In genomic region chr12:5395443-5396401, GRCh38 we compare ENCODE assay signal across 15 cellular contexts. TPM values are rescaled to one million over a fixed set of nuclear protein-coding genes. Genes with fewer than 3 reads are reported as not detected.
DNase-seq lines count a peak whose midpoint lies in the region; ATAC-seq and TF ChIP-seq lines count a peak whose summit lies in the region.
"Had no signal": no experiment of that assay in that cellular context is flagged by ENCODE, and none has a peak within 500 bp of the region (broad histone marks: within the 10 kb centered on the region; RNA-seq: fewer than 3 reads in every experiment).

No MANE protein-coding gene starts in this region.

- H3K4me3 ChIP-seq in A673 (ENCODE audit: low read depth, low read length, poor library complexity, severe bottlenecking) = no peak overlapping the region
- H3K4me3 ChIP-seq in lower lobe of right lung = no peak overlapping the region
- H3K4me3 ChIP-seq: coronary artery, lung, neural progenitor cell had no signal

- H3K27ac Mint-ChIP-seq in T-helper 17 cell = no peak overlapping the region
- H3K27ac Mint-ChIP-seq: CD4-positive, alpha-beta T cell; neural progenitor cell had no signal

- H3K4me1 ChIP-seq in A673 (ENCODE audit: insufficient read depth, low read length, poor library complexity, severe bottlenecking) = no peaks in the 10 kb centered on the region
- H3K4me1 ChIP-seq in lower lobe of right lung = no peaks in the 10 kb centered on the region
- H3K4me1 ChIP-seq: neural progenitor cell had no signal

- ATAC-seq in esophagus mucosa (peak; percentile 45), T-helper 17 cell (no peak), HG03159 (IDR thresholded peaks at IDR 0.05; ENCODE audit: unreplicated experiment) (no peak), lower lobe of right lung (no peak), GM18861 (IDR thresholded peaks at IDR 0.05; ENCODE audit: unreplicated experiment) (no peak)

- BruUV-seq in A673 (replicated peaks; lab: Mats Ljungman, UMichigan) = no TSS peak

- H3K9me3 ChIP-seq in A673 (ENCODE audit: low read depth, low read length, poor library complexity, severe bottlenecking) (no peaks in the 10 kb centered on the region), T-helper 17 cell (ENCODE audit: control insufficient read depth, low read length, poor library complexity, severe bottlenecking) (no peaks in the 10 kb centered on the region), lower lobe of right lung (no peaks in the 10 kb centered on the region)

- in situ Hi-C loops in KBM-7 (cut with MboI; ENCODE audit: low pct_unique_long_range_greater_than_20kb, low sequenced_read_pairs) = no loop called here

- POLR2A ChIA-PET in A673 (lab: Charles Lee; ENCODE audit: low non-redundant PET) = no interaction called here

- peak; percentile 7 for DNase-seq in A673 (ENCODE audit: low spot score)
- DNase-seq in KBM-7 = peak; percentile 9
- DNase-seq in NCI-H2227 (lab: John Stamatoyannopoulos, UW; ENCODE audit: unreplicated experiment) = peak; percentile 35
- DNase-seq in T-helper 17 cell = no peak
- no peak for DNase-seq in lower lobe of right lung
- DNase-seq: activated effector memory CD4-positive, alpha-beta T cell treated with anti-CD3 and anti-CD28 coated beads, Interleukin-2, amount 50 U/mL, for 16 hours; aorta; CD4-positive, alpha-beta T cell; retina had no signal

- H3K27me3 Mint-ChIP-seq in T-helper 17 cell = peaks cover 6% of the 10 kb centered on the region

- intact Hi-C loops in A673 (cut with micrococcal nuclease; ENCODE audit: unreplicated experiment) (no loop called here), lower lobe of right lung (cut with DNase I) (no loop called here)

- CTCF ChIA-PET in A673 (lab: Charles Lee) = no interaction called here

- H3K4me1 Mint-ChIP-seq in T-helper 17 cell = no peaks in the 10 kb centered on the region
- H3K4me1 Mint-ChIP-seq: neural progenitor cell had no signal

- H3K27ac ChIP-seq in A673 (ENCODE audit: low read depth, low read length, poor library complexity, severe bottlenecking) (no peak overlapping the region), lower lobe of right lung (no peak overlapping the region)
- H3K27ac ChIP-seq: coronary artery, neural progenitor cell had no signal

- H3K27me3 ChIP-seq in A673 (replicated peaks; ENCODE audit: insufficient read depth, low read depth, low read length, poor library complexity) (peaks cover 8% of the 10 kb centered on the region), lower lobe of right lung (ENCODE audit: low read depth) (no peaks in the 10 kb centered on the region)
- H3K27me3 ChIP-seq: neural progenitor cell had no signal

- H3K4me3 Mint-ChIP-seq in T-helper 17 cell = no peak overlapping the region
- H3K4me3 Mint-ChIP-seq: CD4-positive, alpha-beta T cell; neural progenitor cell had no signal

- no peaks in the 10 kb centered on the region for H3K36me3 ChIP-seq in A673 (ENCODE audit: insufficient read depth, low read length, poor library complexity, severe bottlenecking)
- H3K36me3 ChIP-seq in lower lobe of right lung = no peaks in the 10 kb centered on the region
- H3K36me3 ChIP-seq: neural progenitor cell had no signal

- H3K36me3 Mint-ChIP-seq in T-helper 17 cell (ENCODE audit: low read depth) = peaks cover 4% of the 10 kb centered on the region
- H3K36me3 Mint-ChIP-seq: neural progenitor cell had no signal

- TF ChIP-seq CTCF in A673 (conservative IDR thresholded peaks at IDR 0.05; ENCODE audit: low read depth, low read length) (no peak), lower lobe of right lung (IDR thresholded peaks at IDR 0.05) (no peak)

RNA-seq across cellular contexts. Expression of gene NTF3, which starts 36.2 kb away (rescaled TPM):
- total RNA-seq in A673 (2021) (not detected in 2 replicates), esophagus mucosa (2.0 TPM), T-helper 17 cell (not detected), lower lobe of right lung (1.2 TPM)
- total RNA-seq: CD4-positive, alpha-beta T cell had no signal

Comparison
In these comparisons a context has a peak if more than half of its experiments do, and no peak if none do; other contexts are left out.
1. DNase-seq: peak in A673 (single experiment), KBM-7 (single experiment) and NCI-H2227 (single experiment); none in T-helper 17 cell (0 of 3) and lower lobe of right lung (single experiment).